ENCODE assay signal across 22 cellular contexts in the genomic region with DNA sequence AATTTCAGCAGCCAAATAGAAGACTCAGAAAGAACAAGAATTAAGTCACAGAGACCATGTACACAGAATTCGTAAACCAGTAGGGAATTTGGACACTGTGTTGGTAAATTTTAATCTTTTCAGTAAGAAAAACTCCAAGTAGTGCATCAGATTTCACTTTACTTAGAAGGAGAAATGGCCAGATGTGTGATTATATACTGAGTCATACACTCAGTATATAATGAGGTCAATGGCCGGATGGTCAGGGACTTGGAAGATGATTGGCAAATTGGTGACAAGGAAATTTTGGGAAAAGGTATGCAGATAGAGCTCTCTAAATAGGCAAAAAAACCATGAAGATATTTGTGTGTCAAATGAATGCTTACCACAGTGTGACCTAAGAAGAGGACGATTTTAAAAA.
DNase-seq lines count a peak whose midpoint lies in the region; ATAC-seq, FAIRE-seq and TF ChIP-seq lines count a peak whose summit lies in the region.
"Had no signal": no experiment of that assay in that cellular context is flagged by ENCODE, and none has a peak within 500 bp of the region (broad histone marks: within the 10 kb centered on the region; RNA-seq: fewer than 3 reads in every experiment).

No MANE protein-coding gene starts in this region.

- H3K27ac ChIP-seq in astrocyte (ENCODE audit: low read depth, low read length) = no peak overlapping the region
- H3K27ac ChIP-seq in tibial artery = no peak overlapping the region
- H3K27ac ChIP-seq: C4-2B had no signal

- H3K36me3 ChIP-seq in astrocyte (ENCODE audit: insufficient read depth, low read length) (no peaks in the 10 kb centered on the region), tibial artery (no peaks in the 10 kb centered on the region)
- H3K36me3 ChIP-seq: BE2C had no signal

- H3K4me3 ChIP-seq in astrocyte (ENCODE audit: insufficient read depth, low read depth, low read length) (no peak overlapping the region), fibroblast of mammary gland (ENCODE audit: control insufficient read depth, low read depth, low read length) (no peak overlapping the region), tibial artery (no peak overlapping the region)

- no peaks in the 10 kb centered on the region for H3K27me3 ChIP-seq in astrocyte (ENCODE audit: insufficient read depth, low read length)
- no peaks in the 10 kb centered on the region for H3K27me3 ChIP-seq in tibial artery
- H3K27me3 ChIP-seq: BE2C had no signal

- H2AFZ ChIP-seq in astrocyte (ENCODE audit: low read depth, low read length) = no peak overlapping the region

- no peaks in the 10 kb centered on the region for H3K79me2 ChIP-seq in astrocyte (ENCODE audit: insufficient read depth, low read length)

- peaks cover 4% of the 10 kb centered on the region for H3K9me3 ChIP-seq in astrocyte (ENCODE audit: insufficient read depth, low read depth, low read length)
- H3K9me3 ChIP-seq in tibial artery = no peaks in the 10 kb centered on the region
- H3K9me3 ChIP-seq: BE2C, Caco-2 had no signal

- no peak overlapping the region for H3K4me2 ChIP-seq in astrocyte (ENCODE audit: low read length)

- H3K4me1 Mint-ChIP-seq in astrocyte (ENCODE audit: low read depth, unreplicated experiment) (peaks cover 21% of the 10 kb centered on the region), chondrocyte (ENCODE audit: low read depth) (no peaks in the 10 kb centered on the region)

- TF ChIP-seq CTCF in astrocyte (IDR thresholded peaks at IDR 0.05; ENCODE audit: insufficient read depth, low read depth, low read length) = no peak
- no peak for TF ChIP-seq CTCF in fibroblast of mammary gland (conservative IDR thresholded peaks at IDR 0.05; ENCODE audit: control insufficient read depth, insufficient read depth, low read depth, low read length)
- no peak for TF ChIP-seq CTCF in chondrocyte (IDR thresholded peaks at IDR 0.05)
- no peak for TF ChIP-seq CTCF in tibial artery (IDR thresholded peaks at IDR 0.05)

- DNase-seq in NCI-H226 (peak; percentile 16), astrocyte (ENCODE audit: low read depth) (peak; percentile 30), fibroblast of mammary gland (ENCODE audit: low read depth) (peak; percentile 64), stromal cell of bone marrow (ENCODE audit: low read depth) (peak; percentile 14), chondrocyte (ENCODE audit: low spot score) (no peak), tibial artery (no peak), C1 segment of cervical spinal cord (lab: John Stamatoyannopoulos, UW) (no peak)
- DNase-seq: ACHN; BE2C; Caco-2; CD4-positive, alpha-beta T cell; GOT3; H7; HFFc6 had no signal

- no peak overlapping the region for H3K9ac ChIP-seq in astrocyte (ENCODE audit: low read length)

- no peak for ATAC-seq in GM21381 (IDR thresholded peaks at IDR 0.05; ENCODE audit: unreplicated experiment)
- ATAC-seq: HCT116 had no signal

- no peak overlapping the region for H3K27ac Mint-ChIP-seq in astrocyte (ENCODE audit: unreplicated experiment)
- no peak overlapping the region for H3K27ac Mint-ChIP-seq in chondrocyte (ENCODE audit: unreplicated experiment)
- H3K27ac Mint-ChIP-seq: CD4-positive, alpha-beta T cell; HFFc6 had no signal

- H4K20me1 ChIP-seq in astrocyte (ENCODE audit: insufficient read depth, low read length) = no peaks in the 10 kb centered on the region

- H3K27me3 Mint-ChIP-seq in astrocyte (ENCODE audit: low read depth, unreplicated experiment) (no peaks in the 10 kb centered on the region), chondrocyte (ENCODE audit: low read depth) (peaks cover 4% of the 10 kb centered on the region)
- H3K27me3 Mint-ChIP-seq: CD4-positive, alpha-beta T cell had no signal

- H3K4me3 Mint-ChIP-seq in astrocyte (ENCODE audit: unreplicated experiment) (no peak overlapping the region), chondrocyte (ENCODE audit: unreplicated experiment) (no peak overlapping the region)
- H3K4me3 Mint-ChIP-seq: CD4-positive, alpha-beta T cell; HFFc6 had no signal

- H3K4me1 ChIP-seq in astrocyte (ENCODE audit: insufficient read depth, low read length) = peaks cover 6% of the 10 kb centered on the region
- H3K4me1 ChIP-seq in tibial artery = no peaks in the 10 kb centered on the region
- H3K4me1 ChIP-seq: BE2C, Caco-2 had no signal

- H3K9me3 Mint-ChIP-seq in astrocyte (ENCODE audit: unreplicated experiment) (peaks cover 14% of the 10 kb centered on the region), chondrocyte (ENCODE audit: low read depth) (peaks cover 7% of the 10 kb centered on the region)

- H3K36me3 Mint-ChIP-seq in astrocyte (ENCODE audit: low read depth, unreplicated experiment) (no peaks in the 10 kb centered on the region), chondrocyte (ENCODE audit: low read depth) (no peaks in the 10 kb centered on the region)

- no peak for FAIRE-seq in astrocyte (lab: Jason Lieb, UNC)
- FAIRE-seq: A204.1, D721Med, G401.6, GM12891, GM19239 had no signal

- intact Hi-C loops in tibial artery (cut with DNase I; ENCODE audit: low total_unique reads) = no loop called here

Comparison
In these comparisons a context has a peak if more than half of its experiments do, and no peak if none do; other contexts are left out.
1. DNase-seq: peak in NCI-H226 (single experiment), astrocyte (single experiment), fibroblast of mammary gland (single experiment) and stromal cell of bone marrow (single experiment); none in chondrocyte (single experiment), tibial artery (0 of 2) and C1 segment of cervical spinal cord (0 of 14).